In the genomic region with DNA sequence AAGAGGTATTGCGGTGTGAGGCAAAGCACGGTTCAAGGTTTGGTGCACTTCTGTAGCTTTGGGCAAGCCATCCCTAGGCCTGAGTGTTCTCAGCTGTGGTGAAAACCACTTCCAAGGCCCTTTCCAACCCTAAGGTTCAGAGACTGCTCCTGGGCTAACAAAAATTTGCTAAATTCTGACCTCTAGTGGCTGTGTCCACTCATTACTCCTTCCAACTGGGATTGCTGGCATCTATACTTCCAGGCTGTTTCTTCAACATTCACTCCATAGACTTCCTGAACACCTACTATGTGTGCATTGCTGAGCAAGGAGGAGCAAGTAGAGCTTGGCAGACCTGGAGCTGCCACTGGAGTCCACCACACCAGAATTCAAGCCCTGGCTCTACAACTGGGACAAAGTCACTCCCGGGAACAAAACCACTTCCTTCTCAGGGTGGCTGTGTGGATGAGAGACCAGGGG, we compare ENCODE assay signal across 8 cellular contexts. TPM values are rescaled to one million over a fixed set of nuclear protein-coding genes. Genes with fewer than 3 reads are reported as not detected.
A peak's percentile ranks its signal among the peaks of the same experiment; 100 is the strongest.
DNase-seq lines count a peak whose midpoint lies in the region; ATAC-seq, FAIRE-seq and TF ChIP-seq lines count a peak whose summit lies in the region.

No MANE protein-coding gene starts in this region.

- no peak overlapping the region for H2BK120ac ChIP-seq in IMR-90 (ENCODE audit: low read depth, low read length)

- H3K9me1 ChIP-seq in IMR-90 (ENCODE audit: insufficient read depth, low read length), result no peaks in the 10 kb centered on the region

- no peak overlapping the region for H3K56ac ChIP-seq in IMR-90 (ENCODE audit: extremely low read depth, insufficient read depth, low read length)

- H2BK5ac ChIP-seq in IMR-90 (ENCODE audit: low read depth, low read length, poor library complexity, severe bottlenecking), result no peak overlapping the region

- in situ Hi-C loops in IMR-90 (cut with MboI; ENCODE audit: low sequenced_read_pairs), result loop anchor here (5.0 kb wide), 3 partner anchors 172 to 323 kb away; a partner anchor contains a TSS

- H4K20me1 ChIP-seq in IMR-90 (ENCODE audit: insufficient read depth, low read length) (peaks cover 9% of the 10 kb centered on the region), OCI-LY1 (ENCODE audit: insufficient read depth, low read length) (no peaks in the 10 kb centered on the region)

- peak; percentile 49 for DNase-seq in activated naive CD4-positive, alpha-beta T cell treated with anti-CD3 and anti-CD28 coated beads, Interleukin-2, amount 10 ng/mL, durations not matched to agents 7 days and 5 days
- no peak for DNase-seq in activated naive CD4-positive, alpha-beta T cell treated with anti-CD3 and anti-CD28 coated beads, Interleukin-2, amount 50 U/mL, for 16 hours
- DNase-seq in IMR-90, result peak; percentile 60
- DNase-seq in cerebellar cortex (ENCODE audit: low spot score), result peak; percentile 83
- DNase-seq in left colon, result peak in 1 of 2 donors; percentile 35
- peak; percentile 67 for DNase-seq in urothelium cell line (ENCODE audit: low spot score)

- H3K9ac ChIP-seq in IMR-90 (ENCODE audit: low read depth, low read length) (no peak overlapping the region), OCI-LY1 (ENCODE audit: low read length) (no peak overlapping the region)

- peak; percentile 72 for ATAC-seq in IMR-90 (ENCODE audit: low read depth)
- peak; percentile 27 for ATAC-seq in left colon
- no peak for ATAC-seq in HG03469 (IDR thresholded peaks at IDR 0.05; ENCODE audit: unreplicated experiment)

- intact Hi-C loops in IMR-90 (cut with micrococcal nuclease), result loop anchor here (1.0 to 5.0 kb wide), 6 partner anchors 143 to 468 kb away; a partner anchor contains a TSS
- intact Hi-C loops in left colon (cut with DNase I, micrococcal nuclease), result loop anchor here in 1 of 2 donors (10.0 kb wide), 1 partner anchor 320 kb away; no protein-coding TSS in a partner anchor

- no peak overlapping the region for H3K18ac ChIP-seq in IMR-90 (ENCODE audit: low read depth, low read length)

- WGBS in IMR-90 (ENCODE audit: extremely low coverage in 2 of 2, insufficient read length in 1 of 2), 2 experiments, result 20% methylated on average over 1 of the region's 3 CpGs; no CpG with 5 or more reads in 1 of the 2 experiments

- peaks cover 13% of the 10 kb centered on the region for H3K4me1 Mint-ChIP-seq in activated naive CD4-positive, alpha-beta T cell treated with anti-CD3 and anti-CD28 coated beads, Interleukin-2, amount 10 ng/mL, durations not matched to agents 7 days and 5 days

- CTCF ChIA-PET in activated naive CD4-positive, alpha-beta T cell treated with anti-CD3 and anti-CD28 coated beads, Interleukin-2, amount 10 ng/mL, durations not matched to agents 7 days and 5 days (lab: Charles Lee), result interaction anchor here (0.6 to 6.6 kb wide), 16 partner anchors 10 to 239 kb away, joined by 3 to 76 read pairs (median 3); a partner anchor contains a TSS
- CTCF ChIA-PET in IMR-90 (lab: Yijun Ruan, JAX), result interaction anchor here (0.5 to 2.1 kb wide), 5 partner anchors 8 to 680 kb away, joined by 3 to 8 read pairs (median 4); no protein-coding TSS in a partner anchor

- H2BK15ac ChIP-seq in IMR-90 (ENCODE audit: low read depth, low read length), result no peak overlapping the region

- no peak overlapping the region for H4K5ac ChIP-seq in IMR-90 (ENCODE audit: low read depth, low read length)

- no peak for TF ChIP-seq POLR2A in IMR-90 (IDR thresholded peaks at IDR 0.05; ENCODE audit: low read depth, low read length)

- H4K8ac ChIP-seq in IMR-90 (ENCODE audit: low read depth in 2 of 2, low read length in 2 of 2), result peak overlapping the region in 1 of 2 experiments; percentile 16; a peak in 1 of 4 replicates

- no peaks in the 10 kb centered on the region for H3K27me3 Mint-ChIP-seq in activated naive CD4-positive, alpha-beta T cell treated with anti-CD3 and anti-CD28 coated beads, Interleukin-2, amount 10 ng/mL, durations not matched to agents 7 days and 5 days

- dilution Hi-C loops in IMR-90 (cut with HindIII; ENCODE audit: low sequenced_read_pairs, unreplicated experiment), result no loop called here

- peak overlapping the region; percentile 29 for H2AFZ ChIP-seq in IMR-90 (replicated peaks; ENCODE audit: low read length, poor library complexity)
- no peak overlapping the region for H2AFZ ChIP-seq in OCI-LY1 (ENCODE audit: low read length)

- BruUV-seq in IMR-90 (replicated peaks; lab: Mats Ljungman, UMichigan), result no TSS peak

- 0 out of 2 replicates have a peak overlapping the region, but pooled peaks have one; percentile 6 for H3K4ac ChIP-seq in IMR-90 (ENCODE audit: low read depth, low read length)

- H3K14ac ChIP-seq in IMR-90 (replicated peaks; ENCODE audit: low read depth, low read length), result no peak overlapping the region

- no peak overlapping the region for H3K27ac Mint-ChIP-seq in activated naive CD4-positive, alpha-beta T cell treated with anti-CD3 and anti-CD28 coated beads, Interleukin-2, amount 10 ng/mL, durations not matched to agents 7 days and 5 days

- no peak overlapping the region for H3K4me3 ChIP-seq in IMR-90 (ENCODE audit: insufficient read depth, low read depth, low read length)
- H3K4me3 ChIP-seq in OCI-LY1 (ENCODE audit: low read depth, low read length, poor library complexity, severe bottlenecking), result no peak overlapping the region

- no peak overlapping the region for H4K91ac ChIP-seq in IMR-90 (ENCODE audit: insufficient read depth, low read depth, low read length)

- no peaks in the 10 kb centered on the region for H3K79me2 ChIP-seq in OCI-LY1 (ENCODE audit: insufficient read depth, low read length)

- peaks cover 73% of the 10 kb centered on the region for H3K36me3 Mint-ChIP-seq in activated naive CD4-positive, alpha-beta T cell treated with anti-CD3 and anti-CD28 coated beads, Interleukin-2, amount 10 ng/mL, durations not matched to agents 7 days and 5 days

- H3K27ac ChIP-seq in IMR-90 (ENCODE audit: insufficient read depth, low read length) (no peak overlapping the region), OCI-LY1 (ENCODE audit: low read depth, low read length, poor library complexity, severe bottlenecking) (no peak overlapping the region)

- TF ChIP-seq CTCF in IMR-90 (conservative IDR thresholded peaks at IDR 0.05; ENCODE audit: low read depth, low read length), result peak; percentile 78
- TF ChIP-seq CTCF in OCI-LY1 (IDR thresholded peaks at IDR 0.05; ENCODE audit: low read length), result peak; percentile 83

- no peaks in the 10 kb centered on the region for H3K9me3 Mint-ChIP-seq in activated naive CD4-positive, alpha-beta T cell treated with anti-CD3 and anti-CD28 coated beads, Interleukin-2, amount 10 ng/mL, durations not matched to agents 7 days and 5 days

- TF ChIP-seq RAD21 in IMR-90 (IDR thresholded peaks at IDR 0.05; ENCODE audit: low read length), result peak; percentile 85

- no peaks in the 10 kb centered on the region for H3F3A ChIP-seq in OCI-LY1 (ENCODE audit: insufficient read depth, low read length)

- H3K4me3 Mint-ChIP-seq in activated naive CD4-positive, alpha-beta T cell treated with anti-CD3 and anti-CD28 coated beads, Interleukin-2, amount 10 ng/mL, durations not matched to agents 7 days and 5 days, result no peak overlapping the region

- H3K27me3 ChIP-seq in IMR-90 (ENCODE audit: control insufficient read depth, insufficient read depth, low read length) (no peaks in the 10 kb centered on the region), OCI-LY1 (ENCODE audit: insufficient read depth, low read length) (no peaks in the 10 kb centered on the region)

- POLR2A ChIA-PET in IMR-90 (lab: Charles Lee; ENCODE audit: unreplicated experiment), result no interaction called here

- no peak overlapping the region for H2BK20ac ChIP-seq in IMR-90 (ENCODE audit: low read depth, low read length)

- H3K36me3 ChIP-seq in IMR-90 (ENCODE audit: control insufficient read depth, insufficient read depth, low read length) (peaks cover 13% of the 10 kb centered on the region), OCI-LY1 (ENCODE audit: insufficient read depth, low read length) (peaks cover 32% of the 10 kb centered on the region)

- peak overlapping the region; percentile 62; the same call in 1 of the 2 replicates for H2AK5ac ChIP-seq in IMR-90 (ENCODE audit: low read depth, low read length)

- no peaks in the 10 kb centered on the region for H3K79me1 ChIP-seq in IMR-90 (ENCODE audit: low read depth in 1 of 2, low read length in 2 of 2)

- peaks cover 12% of the 10 kb centered on the region; the same call in 1 of the 2 replicates for H3K4me1 ChIP-seq in IMR-90 (ENCODE audit: control insufficient read depth, insufficient read depth, low read length)
- no peaks in the 10 kb centered on the region for H3K4me1 ChIP-seq in OCI-LY1 (ENCODE audit: insufficient read depth, low read length, severe bottlenecking)

- H3K9me2 ChIP-seq in OCI-LY1 (ENCODE audit: low read depth, low read length), result no peaks in the 10 kb centered on the region

- H3K4me2 ChIP-seq in IMR-90 (ENCODE audit: low read depth, low read length), result no peak overlapping the region
- H3K4me2 ChIP-seq in OCI-LY1 (ENCODE audit: low read length), result no peak overlapping the region

- no peak for FAIRE-seq in urothelium cell line (lab: Jason Lieb, UNC)

- no peaks in the 10 kb centered on the region for H3K9me3 ChIP-seq in IMR-90 (ENCODE audit: control insufficient read depth, insufficient read depth, low read length)
- no peaks in the 10 kb centered on the region for H3K9me3 ChIP-seq in OCI-LY1 (ENCODE audit: low read length)

- no peak overlapping the region for H3K23ac ChIP-seq in IMR-90 (ENCODE audit: low read depth, low read length)

- no peak overlapping the region for H2AK9ac ChIP-seq in IMR-90 (replicated peaks; ENCODE audit: low read depth, low read length, poor library complexity)

TF ChIP-seq in IMR-90, 13 proteins besides CTCF, POLR2A, EP300 and RAD21:
- TF ChIP-seq MAZ (IDR thresholded peaks at IDR 0.05; ENCODE audit: borderline replicate concordance, low read depth, low read length) (no peak), SMC3 (IDR thresholded peaks at IDR 0.05; ENCODE audit: low read depth, low read length) (peak; percentile 93)

RNA-seq across cellular contexts. Expression of a gene that starts 29.3 kb away (rescaled TPM):
- total RNA-seq in IMR-90 (2012; rRNA removed) (6.3 and 6.7 TPM in 2 replicates), left colon (10 to 100 TPM; 48.5 to 49.4 TPM)
- polyA plus RNA-seq in IMR-90 (2012; rRNA removed), result 23.0 and 26.3 TPM in 2 replicates
- polyA plus RNA-seq in IMR-90 (2012; cell fraction: cytosol; rRNA removed), result 10.2 and 16.7 TPM in 2 replicates
- 51.9 and 61.4 TPM in 2 replicates for polyA plus RNA-seq in IMR-90 (2012; cell fraction: nucleus; rRNA removed; ENCODE audit: low replicate concordance)

RNA-seq across cellular contexts. Expression of a gene that starts 33.3 kb away (rescaled TPM):
- total RNA-seq in IMR-90 (2012; rRNA removed) (28.6 and 32.3 TPM in 2 replicates), left colon (10 to 100 TPM; 24.4 to 25.7 TPM)
- polyA plus RNA-seq in IMR-90 (2012; rRNA removed), result 14.3 and 17.8 TPM in 2 replicates
- 7.2 and 13.7 TPM in 2 replicates for polyA plus RNA-seq in IMR-90 (2012; cell fraction: cytosol; rRNA removed)
- polyA plus RNA-seq in IMR-90 (2012; cell fraction: nucleus; rRNA removed; ENCODE audit: low replicate concordance), result 1.8 and 8.6 TPM in 2 replicates
